8 cellular contexts compared by ENCODE assay signal in genomic region chr6:129748212-129748900, GRCh38. TPM values are rescaled to one million over a fixed set of nuclear protein-coding genes. Genes with fewer than 3 reads are reported as not detected.
DNase-seq lines count a peak whose midpoint lies in the region; ATAC-seq, FAIRE-seq and TF ChIP-seq lines count a peak whose summit lies in the region.

No MANE protein-coding gene starts in this region.

- peak; percentile 87 for TF ChIP-seq EP300 in K562 (IDR thresholded peaks at IDR 0.05; ENCODE audit: low read length)

- H3K4me3 ChIP-seq in BLaER1 treated with 17β-estradiol and CSF1 and Interleukin-3, amounts not matched to agents 10 nM and 100 nM: peak overlapping the region in 8 of 10 experiments; percentile 8 to 50 (median 27); a peak in 9 of 20 replicates
- no peak overlapping the region for H3K4me3 ChIP-seq in K562
- no peak overlapping the region for H3K4me3 ChIP-seq in mucosa of rectum (ENCODE audit: low read length in 2 of 2)
- H3K4me3 ChIP-seq in thymus (ENCODE audit: low read length): no peak overlapping the region

- H3K9ac ChIP-seq in BLaER1 treated with 17β-estradiol and CSF1 and Interleukin-3, amounts not matched to agents 10 nM and 100 nM: peak overlapping the region; percentile 8 to 79 (median 75); a peak in 20 of 22 replicates
- peak overlapping the region in 1 of 2 experiments; percentile 6; a peak in 1 of 4 replicates for H3K9ac ChIP-seq in K562 (ENCODE audit: insufficient read depth in 1 of 2, low read depth in 2 of 2, low read length in 2 of 2)
- no peak overlapping the region for H3K9ac ChIP-seq in mucosa of rectum (ENCODE audit: low read depth in 1 of 2, low read length in 2 of 2)

- H3K27me3 ChIP-seq in BLaER1 treated with 17β-estradiol and CSF1 and Interleukin-3, amounts not matched to agents 10 nM and 100 nM: no peaks in the 10 kb centered on the region
- H3K27me3 ChIP-seq in K562 (ENCODE audit: control insufficient read depth in 2 of 2, insufficient read depth in 2 of 2, low read length in 2 of 2) (no peaks in the 10 kb centered on the region), mucosa of rectum (ENCODE audit: control insufficient read depth in 2 of 2, insufficient read depth in 2 of 2, low read length in 2 of 2) (no peaks in the 10 kb centered on the region), thymus (ENCODE audit: control insufficient read depth, insufficient read depth) (no peaks in the 10 kb centered on the region)

- H2AFZ ChIP-seq in K562 (ENCODE audit: low read depth, low read length): peak overlapping the region; percentile 77

- no peaks in the 10 kb centered on the region for H3K9me1 ChIP-seq in K562 (ENCODE audit: control insufficient read depth, insufficient read depth, low read length)

- peak; percentile 92 for ATAC-seq in GM19324 (IDR thresholded peaks at IDR 0.05; ENCODE audit: low FRiP score, unreplicated experiment)
- peak; percentile 91 for ATAC-seq in HG03342 (IDR thresholded peaks at IDR 0.05; ENCODE audit: unreplicated experiment)
- peak; percentile 90 for ATAC-seq in K562

- FAIRE-seq in K562 (lab: Jason Lieb, UNC): peak; percentile 54

- TF ChIP-seq POLR2A in K562 (conservative IDR thresholded peaks at IDR 0.05): no peak

- TF ChIP-seq CTCF in K562 (IDR thresholded peaks at IDR 0.05 in 2 of 3, conservative IDR thresholded peaks at IDR 0.05 in 1 of 3; ENCODE audit: insufficient read depth in 2 of 3, low read depth in 1 of 3, low read length in 3 of 3): peak in 1 of 3 experiments; percentile 13; a peak in 1 of 6 replicates

- no peaks in the 10 kb centered on the region for H3K79me2 ChIP-seq in K562 (ENCODE audit: control insufficient read depth, insufficient read depth, low read length)

- WGBS in K562 (ENCODE audit: insufficient coverage, low coverage, missing lambda C conversion rate): 29% methylated on average over 4 of the region's 4 CpGs
- 23% methylated on average over 4 of the region's 4 CpGs for WGBS in thymus

- POLR2A ChIA-PET in K562 (lab: Yijun Ruan, JAX): interaction anchor here (0.8 to 0.9 kb wide), 3 partner anchors 10 to 63 kb away, joined by 3 to 4 read pairs (median 3); no protein-coding TSS in a partner anchor

- in situ Hi-C loops in K562 (cut with MboI): loop anchor here (10.0 kb wide), 1 partner anchor 154 kb away; no protein-coding TSS in a partner anchor

- DNase-seq in T-helper 1 cell (peak in 4 of 5 donors; percentile 25 to 92 (median 30)), K562 (ENCODE audit: extremely low read depth in 1 of 4, low spot score in 3 of 4) (peak; percentile 13 to 71 (median 30)), NCI-H2171 treated with DMSO at 0.1 percent for 48 hours (lab: John Stamatoyannopoulos, UW) (no peak)

- peak overlapping the region; percentile 29 to 94 (median 91); a peak in 20 of 22 replicates for H3K27ac ChIP-seq in BLaER1 treated with 17β-estradiol and CSF1 and Interleukin-3, amounts not matched to agents 10 nM and 100 nM
- H3K27ac ChIP-seq in K562 (ENCODE audit: extremely low read depth, low read depth, low read length) (peak overlapping the region; percentile 18), mucosa of rectum (ENCODE audit: low read depth in 2 of 2, low read length in 2 of 2) (peak overlapping the region; percentile 10 to 29), thymus (ENCODE audit: low read depth) (peak overlapping the region; percentile 25)

- H4K20me1 ChIP-seq in BLaER1 treated with 17β-estradiol and CSF1 and Interleukin-3, amounts not matched to agents 10 nM and 100 nM: no peaks in the 10 kb centered on the region
- H4K20me1 ChIP-seq in K562 (replicated peaks; ENCODE audit: control insufficient read depth, insufficient read depth, low read length): no peaks in the 10 kb centered on the region

- peak; percentile 29 to 32 for TF ChIP-seq RAD21 in K562 (CRISPR knock-in tag; conservative IDR thresholded peaks at IDR 0.05 in 1 of 2, IDR thresholded peaks at IDR 0.05 in 1 of 2)

- CTCF ChIA-PET in K562 (lab: Yijun Ruan, JAX; ENCODE audit: low intra/inter-chr PET ratio): no interaction called here

- H3K36me3 ChIP-seq in BLaER1 treated with 17β-estradiol and CSF1 and Interleukin-3, amounts not matched to agents 10 nM and 100 nM: no peaks in the 10 kb centered on the region
- H3K36me3 ChIP-seq in K562 (ENCODE audit: control insufficient read depth, insufficient read depth, low read length) (no peaks in the 10 kb centered on the region; the same call in 2 of the 3 replicates), mucosa of rectum (ENCODE audit: control insufficient read depth in 2 of 2, insufficient read depth in 2 of 2, low read length in 2 of 2) (no peaks in the 10 kb centered on the region), thymus (ENCODE audit: control insufficient read depth, insufficient read depth) (no peaks in the 10 kb centered on the region)

- H3K4me2 ChIP-seq in BLaER1 treated with 17β-estradiol and CSF1 and Interleukin-3, amounts not matched to agents 10 nM and 100 nM: peak overlapping the region; percentile 79 to 94 (median 85)
- peak overlapping the region; percentile 44; the same call in 1 of the 2 replicates for H3K4me2 ChIP-seq in K562 (ENCODE audit: insufficient read depth, low read length)

- H3K4me1 ChIP-seq in BLaER1 treated with 17β-estradiol and CSF1 and Interleukin-3, amounts not matched to agents 10 nM and 100 nM: peaks cover 54 to 81% (median 72%) of the 10 kb centered on the region in 10 experiments
- H3K4me1 ChIP-seq in K562 (replicated peaks in 1 of 2; ENCODE audit: control insufficient read depth in 2 of 2, insufficient read depth in 2 of 2, low read length in 2 of 2) (peaks cover 0 to 42% of the 10 kb centered on the region in 2 experiments; a peak in 4 of 5 replicates), mucosa of rectum (ENCODE audit: control insufficient read depth in 2 of 2, insufficient read depth in 2 of 2, low read length in 2 of 2) (peaks cover 2 to 3% of the 10 kb centered on the region in 2 donors), thymus (ENCODE audit: control insufficient read depth, insufficient read depth, low read length) (peaks cover 6% of the 10 kb centered on the region)

- H3K9me3 ChIP-seq in BLaER1 treated with 17β-estradiol and CSF1 and Interleukin-3, amounts not matched to agents 10 nM and 100 nM (replicated peaks in 1 of 11): no peaks in the 10 kb centered on the region
- H3K9me3 ChIP-seq in K562 (replicated peaks; ENCODE audit: control insufficient read depth, insufficient read depth, low read depth, low read length) (no peaks in the 10 kb centered on the region), mucosa of rectum (ENCODE audit: control insufficient read depth in 2 of 2, low read length in 2 of 2) (no peaks in the 10 kb centered on the region), thymus (ENCODE audit: control insufficient read depth) (no peaks in the 10 kb centered on the region)

- no TSS peak for BruUV-seq in K562 (replicated peaks; lab: Mats Ljungman, UMichigan)

- intact Hi-C loops in K562 (cut with micrococcal nuclease): no loop called here

TF ChIP-seq in K562, 482 proteins besides CTCF, POLR2A, EP300 and RAD21 (continues in another document):
- TF ChIP-seq ZFP30 (CRISPR knock-in tag; IDR thresholded peaks at IDR 0.05; ENCODE audit: borderline replicate concordance) (no peak), PREB (CRISPR knock-in tag; IDR thresholded peaks at IDR 0.05) (no peak), CBX8 (IDR thresholded peaks at IDR 0.05; ENCODE audit: borderline replicate concordance, extremely low read depth, low read depth, low read length, poor library complexity, severe bottlenecking) (no peak)

RNA-seq across cellular contexts. Expression of gene ARHGAP18, which starts 38.4 kb away (rescaled TPM):
- 15.1 and 38.1 TPM in 2 replicates for total RNA-seq in K562 (2011; cell fraction: chromatin; rRNA removed; ENCODE audit: low replicate concordance)
- 9.8 and 11.2 TPM in 2 replicates for total RNA-seq in K562 (2011; cell fraction: nucleolus; rRNA removed)
- total RNA-seq in K562 (2011; cell fraction: nucleoplasm; rRNA removed): 14.4 and 21.6 TPM in 2 replicates
- total RNA-seq in K562 (2014; rRNA removed) (15.5 and 16.2 TPM in 2 replicates), K562 (2014; rRNA removed; fragmentation: Illumina TruSeq; extraction: Trizol) (29.7 and 33.9 TPM in 2 replicates), K562 (2015; rRNA removed; fragmentation: Illumina TruSeq; extraction: Trizol) (21.6 and 24.3 TPM in 2 replicates), K562 (2021) (18.4 and 21.1 TPM in 2 replicates)
- polyA plus RNA-seq in K562 (2011; rRNA removed) (25.6 and 25.8 TPM in 2 replicates), K562 (2014; fragmentation: Illumina TruSeq; extraction: Trizol) (20.2 and 22.0 TPM in 2 replicates), K562 (2014; fragmentation: Nextera tagmentation; extraction: Ambion mirVana) (10 to 100 TPM; 17.8 to 19.0 TPM), K562 (2014; rRNA removed) (11.8 and 13.3 TPM in 2 replicates), thymus (8.2 TPM)
- polyA plus RNA-seq in K562 (2011; cell fraction: cytosol; rRNA removed): 4.0 and 10.9 TPM in 2 replicates
- polyA plus RNA-seq in K562 (2011; cell fraction: nucleus; rRNA removed): 7.1 and 10.8 TPM in 2 replicates
- polyA plus RNA-seq in K562 (2012): 14.6 and 19.2 TPM in 2 replicates
- 38.4 and 50.9 TPM in 2 replicates for polyA minus RNA-seq in K562 (2011; rRNA and poly(A)+ RNA removed)
- 16.6 and 20.7 TPM in 2 replicates for polyA minus RNA-seq in K562 (2011; cell fraction: cytosol; rRNA and poly(A)+ RNA removed)
- 13.2 and 34.0 TPM in 2 replicates for polyA minus RNA-seq in K562 (2011; cell fraction: nucleus; rRNA and poly(A)+ RNA removed)

Comparison
In these comparisons a context has a peak if more than half of its experiments do, and no peak if none do; other contexts are left out.
1. H3K27ac ChIP-seq: peak in every context shown above with its lines; median percentile 91 in BLaER1 treated with 17β-estradiol and CSF1 and Interleukin-3, amounts not matched to agents 10 nM and 100 nM; 25 in thymus; 20 in mucosa of rectum; 18 in K562.
2. H3K4me3 ChIP-seq: peak in BLaER1 treated with 17β-estradiol and CSF1 and Interleukin-3, amounts not matched to agents 10 nM and 100 nM (8 of 10); none in K562 (single experiment), mucosa of rectum (0 of 2) and thymus (single experiment).
3. H3K9ac ChIP-seq: peak in BLaER1 treated with 17β-estradiol and CSF1 and Interleukin-3, amounts not matched to agents 10 nM and 100 nM (11 of 11); none in mucosa of rectum (0 of 2).
4. Peak in every context shown above with its lines, with median percentiles within 50 percentile points of each other: ATAC-seq.